In genomic region chr2:189060096-189060642, GRCh38 we compare ENCODE assay signal across 19 cellular contexts.
"Had no signal": no experiment of that assay in that cellular context is flagged by ENCODE, and none has a peak within 500 bp of the region (broad histone marks: within the 10 kb centered on the region; RNA-seq: fewer than 3 reads in every experiment).

No MANE protein-coding gene starts in this region.

- H3K4me1 Mint-ChIP-seq: naive thymus-derived CD8-positive, alpha-beta T cell had no signal

- H3K27me3 ChIP-seq: adrenal gland, neutrophil, suprapubic skin had no signal

- H3K4me3 Mint-ChIP-seq: naive thymus-derived CD8-positive, alpha-beta T cell; T-helper 1 cell treated with Interleukin-12 subunit alpha and Interleukin-12 subunit beta and Interleukin-4 antibody, amounts not matched to agents 30 μg/mL and 1 μg/mL, for 36 hours; type B pancreatic cell had no signal

- ATAC-seq: mucosa of descending colon; naive thymus-derived CD8-positive, alpha-beta T cell; psoas muscle; sciatic nerve had no signal

- H3K27ac Mint-ChIP-seq: activated T-helper 2 cell treated with anti-CD3 and anti-CD28 coated beads, Interferon-gamma antibody, Interleukin-2, Interleukin-4, amounts not matched to agents 10 μg/mL and 5 μg/mL and 100 μg/mL, durations not matched to agents 14 hours and 24 hours and 36 hours; naive thymus-derived CD8-positive, alpha-beta T cell; T-helper 1 cell treated with Interleukin-12 subunit alpha and Interleukin-12 subunit beta and Interleukin-4 antibody, amounts not matched to agents 30 μg/mL and 1 μg/mL, for 36 hours; type B pancreatic cell had no signal

- H3K4me3 ChIP-seq: adrenal gland, lung, mucosa of descending colon, psoas muscle, suprapubic skin had no signal

- H3K27me3 Mint-ChIP-seq: naive thymus-derived CD8-positive, alpha-beta T cell; type B pancreatic cell had no signal

- H3K4me1 ChIP-seq: adrenal gland, psoas muscle, suprapubic skin had no signal

- H3K9me3 ChIP-seq: adrenal gland, mucosa of descending colon, neutrophil, psoas muscle, suprapubic skin had no signal

- H3K27ac ChIP-seq: adrenal gland, neutrophil, psoas muscle, suprapubic skin had no signal

- H3K36me3 ChIP-seq: neutrophil had no signal

- H3K9me3 Mint-ChIP-seq: activated T-helper 2 cell treated with anti-CD3 and anti-CD28 coated beads, Interferon-gamma antibody, Interleukin-2, Interleukin-4, amounts not matched to agents 10 μg/mL and 5 μg/mL and 100 μg/mL, durations not matched to agents 14 hours and 24 hours and 36 hours; naive thymus-derived CD8-positive, alpha-beta T cell; T-helper 1 cell treated with Interleukin-12 subunit alpha and Interleukin-12 subunit beta and Interleukin-4 antibody, amounts not matched to agents 30 μg/mL and 1 μg/mL, for 36 hours; type B pancreatic cell had no signal

- DNase-seq: activated CD4-positive, alpha-beta T cell treated with anti-CD3 and anti-CD28 coated beads, Interleukin-2, amount 50 U/mL, for 1 hour; activated CD4-positive, CD25-positive, alpha-beta regulatory T cell; activated naive CD4-positive, alpha-beta T cell treated with anti-CD3 and anti-CD28 coated beads, Interleukin-2, amount 50 U/mL, for 16 hours; activated T-cell treated with anti-CD3 and anti-CD28 coated beads for 4 hours; adrenal gland; dermis blood vessel endothelial cell; hippocampal formation; mucosa of descending colon; naive thymus-derived CD8-positive, alpha-beta T cell; psoas muscle; stimulated activated CD4-positive, alpha-beta T cell treated with anti-CD3 and anti-CD28 coated beads, Interleukin-2, amount 100 ng/mL, for 48 hours; stimulated activated naive CD4-positive, alpha-beta T cell treated with Interleukin-2 at 50 U/mL for 16 hours had no signal
